In the genomic region with DNA sequence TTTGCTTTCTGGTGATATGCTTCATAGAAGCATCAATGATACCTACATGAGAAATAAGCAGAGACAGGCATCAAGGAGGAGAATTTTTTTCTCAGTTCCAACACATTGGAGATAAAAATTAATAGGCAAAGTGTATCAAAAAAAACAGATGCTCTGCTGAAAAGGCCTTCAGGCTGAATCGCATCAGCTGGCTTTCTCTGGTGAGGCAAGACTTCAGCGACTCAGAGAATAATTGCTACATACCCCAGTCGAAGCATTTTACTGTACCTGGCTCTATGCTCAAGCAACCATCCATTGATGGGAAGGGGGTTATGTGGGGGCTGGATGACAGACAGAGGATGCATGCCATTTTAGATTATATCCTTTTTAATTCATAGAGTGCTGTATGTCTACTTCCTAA, we compare ENCODE assay signal across 14 cellular contexts.
DNase-seq lines count a peak whose midpoint lies in the region; ATAC-seq and TF ChIP-seq lines count a peak whose summit lies in the region.
"Had no signal": no experiment of that assay in that cellular context is flagged by ENCODE, and none has a peak within 500 bp of the region (broad histone marks: within the 10 kb centered on the region; RNA-seq: fewer than 3 reads in every experiment).

No MANE protein-coding gene starts in this region.

- peak; percentile 35 for DNase-seq in MCF 10A (ENCODE audit: unreplicated experiment)
- DNase-seq in breast epithelium (ENCODE audit: low spot score in 2 of 2): no peak
- no peak for DNase-seq in RWPE2 (ENCODE audit: low spot score)
- DNase-seq in epithelial cell of prostate (ENCODE audit: low read depth, low spot score): no peak
- DNase-seq in T-helper 9 cell: no peak
- no peak for DNase-seq in NCI-H1930 (lab: John Stamatoyannopoulos, UW)
- no peak for DNase-seq in CD4-positive, alpha-beta T cell
- DNase-seq: AML-193, DMS53, GDM1 had no signal

- intact Hi-C loops in MCF 10A (cut with micrococcal nuclease) (no loop called here), breast epithelium (cut with DNase I; ENCODE audit: low total_unique reads) (no loop called here)
- intact Hi-C loops in CD4-positive, alpha-beta T cell (cut with DNase I, micrococcal nuclease): no loop called here

- H3K9me3 Mint-ChIP-seq in MCF 10A (ENCODE audit: unreplicated experiment): no peaks in the 10 kb centered on the region
- H3K9me3 Mint-ChIP-seq in CD4-positive, alpha-beta T cell: no peaks in the 10 kb centered on the region

- H3K4me3 Mint-ChIP-seq in MCF 10A (ENCODE audit: unreplicated experiment): no peak overlapping the region
- H3K4me3 Mint-ChIP-seq in CD4-positive, alpha-beta T cell: no peak overlapping the region

- H3K27me3 ChIP-seq in breast epithelium: no peaks in the 10 kb centered on the region
- no peaks in the 10 kb centered on the region for H3K27me3 ChIP-seq in RWPE2 (ENCODE audit: insufficient read depth, poor library complexity, severe bottlenecking)
- no peaks in the 10 kb centered on the region for H3K27me3 ChIP-seq in CD4-positive, alpha-beta T cell (ENCODE audit: control insufficient read depth, insufficient read depth, low read length)
- H3K27me3 ChIP-seq: BLaER1 had no signal

- POLR2A ChIA-PET in MCF 10A (lab: Yijun Ruan, JAX): interaction anchor here (0.6 to 1.4 kb wide), 2 partner anchors 8 to 310 kb away, joined by 3 read pairs; no protein-coding TSS in a partner anchor
- POLR2A ChIA-PET in CD4-positive, alpha-beta T cell (lab: Charles Lee): no interaction called here

- no peak overlapping the region for H3K4me3 ChIP-seq in breast epithelium
- no peak overlapping the region for H3K4me3 ChIP-seq in RWPE2 (ENCODE audit: severe bottlenecking)
- H3K4me3 ChIP-seq: BLaER1, HAP-1 had no signal

- no peak for TF ChIP-seq POLR2A in breast epithelium (IDR thresholded peaks at IDR 0.05)

- TF ChIP-seq CTCF in MCF 10A (IDR thresholded peaks at IDR 0.05; ENCODE audit: unreplicated experiment): no peak
- TF ChIP-seq CTCF in breast epithelium (IDR thresholded peaks at IDR 0.05): no peak
- no peak for TF ChIP-seq CTCF in RWPE2 (IDR thresholded peaks at IDR 0.05; ENCODE audit: poor library complexity, severe bottlenecking)
- TF ChIP-seq CTCF in CD4-positive, alpha-beta T cell (IDR thresholded peaks at IDR 0.05): no peak

- H3K36me3 Mint-ChIP-seq in MCF 10A (ENCODE audit: insufficient read depth, unreplicated experiment): no peaks in the 10 kb centered on the region
- H3K36me3 Mint-ChIP-seq in CD4-positive, alpha-beta T cell (ENCODE audit: low read depth): no peaks in the 10 kb centered on the region

- CTCF ChIA-PET in MCF 10A (lab: Yijun Ruan, JAX): interaction anchor here (1.1 kb wide), 1 partner anchor 31 kb away, joined by 4 read pairs; no protein-coding TSS in a partner anchor
- CTCF ChIA-PET in CD4-positive, alpha-beta T cell (lab: Charles Lee): interaction anchor here (1.1 kb wide), 1 partner anchor 8 kb away, joined by 3 read pairs; no protein-coding TSS in a partner anchor

- H3K4me1 ChIP-seq in breast epithelium (no peaks in the 10 kb centered on the region), RWPE2 (ENCODE audit: insufficient read depth, poor library complexity, severe bottlenecking) (no peaks in the 10 kb centered on the region)
- H3K4me1 ChIP-seq: BLaER1, HAP-1 had no signal

- H3K27ac ChIP-seq in breast epithelium (no peak overlapping the region), RWPE2 (ENCODE audit: poor library complexity, severe bottlenecking) (no peak overlapping the region), epithelial cell of prostate (peak overlapping the region; percentile 38)
- no peak overlapping the region for H3K27ac ChIP-seq in CD4-positive, alpha-beta T cell (ENCODE audit: low read depth, low read length)
- H3K27ac ChIP-seq: 22Rv1, BLaER1, HL-60 had no signal

- H3K9me3 ChIP-seq in breast epithelium: no peaks in the 10 kb centered on the region
- no peaks in the 10 kb centered on the region for H3K9me3 ChIP-seq in RWPE2 (ENCODE audit: severe bottlenecking)
- H3K9me3 ChIP-seq in CD4-positive, alpha-beta T cell (ENCODE audit: control insufficient read depth, low read length): no peaks in the 10 kb centered on the region
- H3K9me3 ChIP-seq: BLaER1, HAP-1 had no signal

- no peak overlapping the region for H3K27ac Mint-ChIP-seq in MCF 10A (ENCODE audit: low read depth, unreplicated experiment)
- no peak overlapping the region for H3K27ac Mint-ChIP-seq in CD4-positive, alpha-beta T cell

- H3K27me3 Mint-ChIP-seq in MCF 10A (ENCODE audit: insufficient read depth, unreplicated experiment): no peaks in the 10 kb centered on the region
- H3K27me3 Mint-ChIP-seq in CD4-positive, alpha-beta T cell: no peaks in the 10 kb centered on the region

- 0 out of 3 replicates have a peak, but pooled peaks have one; percentile 35 for ATAC-seq in RWPE2 (ENCODE audit: low read depth)
- no peak for ATAC-seq in CD4-positive, alpha-beta T cell (ENCODE audit: poor library complexity)

- H3K4me1 Mint-ChIP-seq in MCF 10A (ENCODE audit: insufficient read depth, unreplicated experiment): no peaks in the 10 kb centered on the region
- H3K4me1 Mint-ChIP-seq in CD4-positive, alpha-beta T cell (ENCODE audit: low read depth): no peaks in the 10 kb centered on the region

- BruUV-seq in MCF 10A (replicated peaks; lab: Mats Ljungman, UMichigan): no TSS peak

- H3K36me3 ChIP-seq in breast epithelium: no peaks in the 10 kb centered on the region
- no peaks in the 10 kb centered on the region for H3K36me3 ChIP-seq in RWPE2 (ENCODE audit: low read depth)
- H3K36me3 ChIP-seq: BLaER1, HAP-1 had no signal
